In genomic region chr2:112637289-112637660, GRCh38 we compare ENCODE assay signal across 16 cellular contexts. TPM values are rescaled to one million over a fixed set of nuclear protein-coding genes. Genes with fewer than 3 reads are reported as not detected.
DNase-seq lines count a peak whose midpoint lies in the region; ATAC-seq, FAIRE-seq and TF ChIP-seq lines count a peak whose summit lies in the region.
"Had no signal": no experiment of that assay in that cellular context is flagged by ENCODE, and none has a peak within 500 bp of the region (broad histone marks: within the 10 kb centered on the region; RNA-seq: fewer than 3 reads in every experiment).

No MANE protein-coding gene starts in this region.

- H4K20me1 ChIP-seq in BLaER1 treated with 17β-estradiol and CSF1 and Interleukin-3, amounts not matched to agents 10 nM and 100 nM, result no peaks in the 10 kb centered on the region
- no peaks in the 10 kb centered on the region for H4K20me1 ChIP-seq in K562 (replicated peaks; ENCODE audit: control insufficient read depth, insufficient read depth, low read length)
- H4K20me1 ChIP-seq in HepG2 (ENCODE audit: insufficient read depth, low read length), result no peaks in the 10 kb centered on the region
- H4K20me1 ChIP-seq in hepatocyte (ENCODE audit: insufficient read depth, poor library complexity, severe bottlenecking), result no peaks in the 10 kb centered on the region

- H3K9me3 ChIP-seq in BLaER1 treated with 17β-estradiol and CSF1 and Interleukin-3, amounts not matched to agents 10 nM and 100 nM (replicated peaks in 1 of 11), result no peaks in the 10 kb centered on the region
- H3K9me3 ChIP-seq in K562 (replicated peaks; ENCODE audit: control insufficient read depth, insufficient read depth, low read depth, low read length) (no peaks in the 10 kb centered on the region), HepG2 (ENCODE audit: low read length) (no peaks in the 10 kb centered on the region), transverse colon (no peaks in the 10 kb centered on the region), hepatocyte (ENCODE audit: low read depth) (no peaks in the 10 kb centered on the region)
- H3K9me3 ChIP-seq: HAP-1 had no signal

- no peaks in the 10 kb centered on the region for H3K36me3 ChIP-seq in BLaER1 treated with 17β-estradiol and CSF1 and Interleukin-3, amounts not matched to agents 10 nM and 100 nM
- H3K36me3 ChIP-seq in K562 (ENCODE audit: control insufficient read depth, insufficient read depth, low read length), result no peaks in the 10 kb centered on the region
- no peaks in the 10 kb centered on the region for H3K36me3 ChIP-seq in HepG2 (replicated peaks in 1 of 2; ENCODE audit: control insufficient read depth in 1 of 2, insufficient read depth in 2 of 2, low read length in 2 of 2)
- no peaks in the 10 kb centered on the region for H3K36me3 ChIP-seq in transverse colon
- no peaks in the 10 kb centered on the region for H3K36me3 ChIP-seq in hepatocyte (replicated peaks; ENCODE audit: insufficient read depth, low read depth)
- H3K36me3 ChIP-seq: HAP-1 had no signal

- H2AFZ ChIP-seq in K562 (ENCODE audit: low read depth, low read length) (no peak overlapping the region), HepG2 (ENCODE audit: low read length) (no peak overlapping the region), hepatocyte (no peak overlapping the region)
- H2AFZ ChIP-seq: GM23248 had no signal

- CTCF ChIA-PET in K562 (lab: Yijun Ruan, JAX; ENCODE audit: low intra/inter-chr PET ratio), result no interaction called here
- CTCF ChIA-PET in HepG2 (lab: Yijun Ruan, JAX; ENCODE audit: low intra/inter-chr PET ratio, low total read pairs), result no interaction called here

- TF ChIP-seq EP300 in K562 (IDR thresholded peaks at IDR 0.05; ENCODE audit: low read length) (no peak), HepG2 (IDR thresholded peaks at IDR 0.05; ENCODE audit: low read depth in 2 of 2, low read length in 2 of 2) (no peak), HepG2 (CRISPR knock-in tag; IDR thresholded peaks at IDR 0.05; ENCODE audit: borderline replicate concordance) (no peak), transverse colon (IDR thresholded peaks at IDR 0.05; ENCODE audit: low read depth) (no peak)

- peak overlapping the region in 6 of 11 experiments; percentile 47 to 93 (median 82); a peak in 11 of 22 replicates for H3K4me2 ChIP-seq in BLaER1 treated with 17β-estradiol and CSF1 and Interleukin-3, amounts not matched to agents 10 nM and 100 nM
- no peak overlapping the region for H3K4me2 ChIP-seq in K562 (ENCODE audit: insufficient read depth, low read length)
- peak overlapping the region; percentile 41 for H3K4me2 ChIP-seq in HepG2 (ENCODE audit: low read depth, low read length)
- H3K4me2 ChIP-seq in hepatocyte, result no peak overlapping the region

- BruUV-seq in K562 (replicated peaks; lab: Mats Ljungman, UMichigan) (no TSS peak), HepG2 (replicated peaks; lab: Mats Ljungman, UMichigan) (no TSS peak)

- no peak overlapping the region for H3K9ac ChIP-seq in BLaER1 treated with 17β-estradiol and CSF1 and Interleukin-3, amounts not matched to agents 10 nM and 100 nM
- H3K9ac ChIP-seq in K562 (ENCODE audit: insufficient read depth in 1 of 2, low read depth in 2 of 2, low read length in 2 of 2) (no peak overlapping the region), HepG2 (ENCODE audit: insufficient read depth, low read depth, low read length) (no peak overlapping the region)
- H3K9ac ChIP-seq: GM23248 had no signal

- H3K79me2 ChIP-seq in K562 (ENCODE audit: control insufficient read depth, insufficient read depth, low read length) (no peaks in the 10 kb centered on the region), HepG2 (ENCODE audit: insufficient read depth, low read length) (no peaks in the 10 kb centered on the region), hepatocyte (no peaks in the 10 kb centered on the region)

- FAIRE-seq in K562 (lab: Jason Lieb, UNC) (no peak), HepG2 (lab: Jason Lieb, UNC) (no peak)
- FAIRE-seq: D721Med, G401.6 had no signal

- H3K27ac ChIP-seq in BLaER1 treated with 17β-estradiol and CSF1 and Interleukin-3, amounts not matched to agents 10 nM and 100 nM, result peak overlapping the region in 3 of 11 experiments; percentile 41 to 56 (median 45); a peak in 3 of 22 replicates
- H3K27ac ChIP-seq in K562 (ENCODE audit: extremely low read depth, low read depth, low read length), result no peak overlapping the region
- no peak overlapping the region for H3K27ac ChIP-seq in HepG2 (ENCODE audit: extremely low read length, insufficient read depth, low read length)
- no peak overlapping the region for H3K27ac ChIP-seq in transverse colon
- H3K27ac ChIP-seq in hepatocyte, result no peak overlapping the region
- H3K27ac ChIP-seq: GM23248, HL-60 had no signal

- POLR2A ChIA-PET in K562 (lab: Yijun Ruan, JAX), result interaction anchor here (1.0 kb wide), 1 partner anchor 8 kb away, joined by 7 read pairs; the partner anchor contains the start of gene SLC20A1
- POLR2A ChIA-PET in HepG2 (lab: Yijun Ruan, JAX), result interaction anchor here (1.9 to 8.5 kb wide), 2 partner anchors 8 to 90 kb away, joined by 5 to 94 read pairs; partner anchors contain the start of gene SLC20A1

- in situ Hi-C loops in K562 (cut with MboI), result no loop called here
- in situ Hi-C loops in HepG2 (cut with HindIII; ENCODE audit: extremely low pct_ligation_motif_present, low pct_unique_long_range_greater_than_20kb), result no loop called here
- in situ Hi-C loops in transverse colon (cut with MboI; ENCODE audit: low pct_ligation_motif_present in 1 of 4, low pct_unique_long_range_greater_than_20kb in 1 of 4, low sequenced_read_pairs in 3 of 4), result no loop called here

- no peak for ATAC-seq in K562
- no peak for ATAC-seq in HepG2

- no peak overlapping the region for H3K4me3 ChIP-seq in BLaER1 treated with 17β-estradiol and CSF1 and Interleukin-3, amounts not matched to agents 10 nM and 100 nM
- H3K4me3 ChIP-seq in K562, result no peak overlapping the region
- H3K4me3 ChIP-seq in HepG2 (replicated peaks in 1 of 3; ENCODE audit: insufficient read depth in 1 of 3, low read depth in 2 of 3, low read length in 3 of 3), result no peak overlapping the region
- no peak overlapping the region for H3K4me3 ChIP-seq in transverse colon
- no peak overlapping the region for H3K4me3 ChIP-seq in hepatocyte
- H3K4me3 ChIP-seq: GM23248, HAP-1 had no signal

- DNase-seq in K562 (ENCODE audit: extremely low read depth in 1 of 4, low spot score in 3 of 4) (no peak), HepG2 (ENCODE audit: low spot score) (no peak), transverse colon (peak; percentile 1), NCI-H524 treated with DMSO at 0.1 percent for 48 hours (lab: John Stamatoyannopoulos, UW) (no peak), hepatocyte (ENCODE audit: low spot score) (no peak), AML-193 (lab: John Stamatoyannopoulos, UW) (no peak)
- DNase-seq: 8988T; C1 segment of cervical spinal cord; CD4-positive, CD25-positive, alpha-beta regulatory T cell; COR-L47; GM23248 had no signal

- peaks cover 8 to 99% (median 71%) of the 10 kb centered on the region in 10 experiments for H3K4me1 ChIP-seq in BLaER1 treated with 17β-estradiol and CSF1 and Interleukin-3, amounts not matched to agents 10 nM and 100 nM
- H3K4me1 ChIP-seq in K562 (replicated peaks in 1 of 2; ENCODE audit: control insufficient read depth in 2 of 2, insufficient read depth in 2 of 2, low read length in 2 of 2) (peaks cover 8 to 24% of the 10 kb centered on the region in 2 experiments; a peak in 4 of 5 replicates), HepG2 (ENCODE audit: insufficient read depth, low read length) (peaks cover 75% of the 10 kb centered on the region), transverse colon (peaks cover 0 to 36% (median 2%) of the 10 kb centered on the region in 4 donors), hepatocyte (ENCODE audit: insufficient read depth) (no peaks in the 10 kb centered on the region)
- H3K4me1 ChIP-seq: HAP-1 had no signal

- 66% methylated on average over 4 of the region's 4 CpGs for WGBS in K562 (ENCODE audit: insufficient coverage, low coverage, missing lambda C conversion rate)
- 36% methylated on average over 4 of the region's 4 CpGs for WGBS in HepG2 (ENCODE audit: low lambda C conversion rate)
- 56 to 70% methylated on average over 4 of the region's 4 CpGs for WGBS in transverse colon (ENCODE audit: low coverage in 1 of 2), 2 donors
- 77% methylated on average over 4 of the region's 4 CpGs for WGBS in hepatocyte (ENCODE audit: low lambda C conversion rate, missing lambda C conversion rate)

- no peaks in the 10 kb centered on the region for H3K9me2 ChIP-seq in hepatocyte (replicated peaks; ENCODE audit: insufficient read depth)

- TF ChIP-seq CTCF in K562 (IDR thresholded peaks at IDR 0.05 in 2 of 3, conservative IDR thresholded peaks at IDR 0.05 in 1 of 3; ENCODE audit: insufficient read depth in 2 of 3, low read depth in 1 of 3, low read length in 3 of 3) (no peak), HepG2 (CRISPR knock-in tag; IDR thresholded peaks at IDR 0.05) (no peak), transverse colon (IDR thresholded peaks at IDR 0.05) (no peak), hepatocyte (IDR thresholded peaks at IDR 0.05; ENCODE audit: poor library complexity) (no peak)

- no peak for TF ChIP-seq RAD21 in K562 (CRISPR knock-in tag; conservative IDR thresholded peaks at IDR 0.05 in 1 of 2, IDR thresholded peaks at IDR 0.05 in 1 of 2)
- no peak for TF ChIP-seq RAD21 in HepG2 (CRISPR knock-in tag; IDR thresholded peaks at IDR 0.05)

- intact Hi-C loops in K562 (cut with micrococcal nuclease) (no loop called here), HepG2 (cut with micrococcal nuclease; ENCODE audit: unreplicated experiment) (no loop called here), transverse colon (cut with DNase I; ENCODE audit: low total_unique reads) (no loop called here)

- no peaks in the 10 kb centered on the region for H3K9me1 ChIP-seq in K562 (ENCODE audit: control insufficient read depth, insufficient read depth, low read length)

- no peaks in the 10 kb centered on the region for H3K27me3 ChIP-seq in BLaER1 treated with 17β-estradiol and CSF1 and Interleukin-3, amounts not matched to agents 10 nM and 100 nM
- no peaks in the 10 kb centered on the region for H3K27me3 ChIP-seq in K562 (ENCODE audit: control insufficient read depth in 2 of 2, insufficient read depth in 2 of 2, low read length in 2 of 2)
- peaks cover 3 to 33% of the 10 kb centered on the region in 2 experiments; a peak in 4 of 5 replicates for H3K27me3 ChIP-seq in HepG2 (ENCODE audit: control insufficient read depth in 1 of 2, insufficient read depth in 2 of 2, low read length in 2 of 2)
- no peaks in the 10 kb centered on the region for H3K27me3 ChIP-seq in transverse colon
- H3K27me3 ChIP-seq in hepatocyte, result no peaks in the 10 kb centered on the region

- TF ChIP-seq POLR2A in K562 (conservative IDR thresholded peaks at IDR 0.05) (no peak), HepG2 (IDR thresholded peaks at IDR 0.05; ENCODE audit: insufficient read depth in 1 of 2, low read depth in 2 of 2, low read length in 2 of 2) (no peak), transverse colon (IDR thresholded peaks at IDR 0.05) (no peak)

RNA-seq across cellular contexts. Expression of gene SLC20A1, which starts 8.5 kb away (rescaled TPM):
- total RNA-seq in K562 (2011; cell fraction: chromatin; rRNA removed; ENCODE audit: low replicate concordance), result 495 and 804 TPM in 2 replicates
- total RNA-seq in K562 (2011; cell fraction: nucleolus; rRNA removed), result 263 and 289 TPM in 2 replicates
- total RNA-seq in K562 (2011; cell fraction: nucleoplasm; rRNA removed), result 478 and 674 TPM in 2 replicates
- 64.7 and 66.0 TPM in 2 replicates for total RNA-seq in K562 (2014; rRNA removed)
- 95.1 and 111 TPM in 2 replicates for total RNA-seq in K562 (2014; rRNA removed; fragmentation: Illumina TruSeq; extraction: Trizol)
- total RNA-seq in K562 (2015; rRNA removed; fragmentation: Illumina TruSeq; extraction: Trizol), result 66.8 and 68.9 TPM in 2 replicates
- total RNA-seq in K562 (2021), result 123 and 136 TPM in 2 replicates
- 101 and 150 TPM in 2 replicates for polyA plus RNA-seq in K562 (2011; rRNA removed)
- 105 and 114 TPM in 2 replicates for polyA plus RNA-seq in K562 (2011; cell fraction: cytosol; rRNA removed)
- 166 and 277 TPM in 2 replicates for polyA plus RNA-seq in K562 (2011; cell fraction: nucleus; rRNA removed)
- polyA plus RNA-seq in K562 (2012), result 55.6 and 102 TPM in 2 replicates
- 85.8 and 87.8 TPM in 2 replicates for polyA plus RNA-seq in K562 (2014; fragmentation: Illumina TruSeq; extraction: Trizol)
- polyA plus RNA-seq in K562 (2014; fragmentation: Nextera tagmentation; extraction: Ambion mirVana), result 10 to 100 TPM; 53.8 to 56.1 TPM
- 74.7 and 77.3 TPM in 2 replicates for polyA plus RNA-seq in K562 (2014; rRNA removed)
- 151 and 243 TPM in 2 replicates for polyA minus RNA-seq in K562 (2011; rRNA and poly(A)+ RNA removed)
- polyA minus RNA-seq in K562 (2011; cell fraction: cytosol; rRNA and poly(A)+ RNA removed), result 79.2 and 124 TPM in 2 replicates
- polyA minus RNA-seq in K562 (2011; cell fraction: nucleus; rRNA and poly(A)+ RNA removed), result 120 and 135 TPM in 2 replicates
- 60.1 and 85.9 TPM in 2 replicates for total RNA-seq in HepG2 (2016; rRNA removed; fragmentation: Illumina TruSeq; extraction: Trizol)
- 12.7 and 13.6 TPM in 2 replicates for total RNA-seq in HepG2 (2016; cell fraction: cytosol; rRNA removed; fragmentation: Illumina TruSeq; extraction: Trizol; ENCODE audit: low read depth)
- 58.0 and 89.3 TPM in 2 replicates for total RNA-seq in HepG2 (2016; cell fraction: insoluble cytoplasmic fraction; rRNA removed; fragmentation: Illumina TruSeq; extraction: Trizol)
- total RNA-seq in HepG2 (2016; cell fraction: membrane; rRNA removed; fragmentation: Illumina TruSeq; extraction: Trizol), result 41.9 and 44.0 TPM in 2 replicates
- total RNA-seq in HepG2 (2016; cell fraction: nucleus; rRNA removed; fragmentation: Illumina TruSeq; extraction: Trizol), result 130 and 144 TPM in 2 replicates
- polyA plus RNA-seq in HepG2 (2011; rRNA removed), result 54.0 and 70.6 TPM in 2 replicates
- 47.5 and 83.7 TPM in 2 replicates for polyA plus RNA-seq in HepG2 (2011; cell fraction: cytosol; rRNA removed)
- 80.6 and 124 TPM in 2 replicates for polyA plus RNA-seq in HepG2 (2011; cell fraction: nucleus; rRNA removed)
- polyA plus RNA-seq in HepG2 (2012), result 121 and 142 TPM in 2 replicates
- polyA plus RNA-seq in HepG2 (2016; cell fraction: cytosol; fragmentation: Illumina TruSeq; extraction: Trizol; ENCODE audit: low read depth), result 7.3 and 8.2 TPM in 2 replicates
- polyA plus RNA-seq in HepG2 (2016; cell fraction: insoluble cytoplasmic fraction; fragmentation: Illumina TruSeq; extraction: Trizol; ENCODE audit: low read depth), result 42.8 and 44.4 TPM in 2 replicates
- polyA plus RNA-seq in HepG2 (2016; cell fraction: membrane; fragmentation: Illumina TruSeq; extraction: Trizol; ENCODE audit: low read depth), result 21.0 and 21.5 TPM in 2 replicates
- polyA plus RNA-seq in HepG2 (2016; cell fraction: nucleus; fragmentation: Illumina TruSeq; extraction: Trizol; ENCODE audit: insufficient read depth, low read depth), result 155 and 157 TPM in 2 replicates
- 36.0 and 75.9 TPM in 2 replicates for polyA minus RNA-seq in HepG2 (2011; rRNA and poly(A)+ RNA removed; ENCODE audit: low replicate concordance)
- 63.7 and 90.7 TPM in 2 replicates for polyA minus RNA-seq in HepG2 (2011; cell fraction: cytosol; rRNA and poly(A)+ RNA removed)
- 154 and 209 TPM in 2 replicates for polyA minus RNA-seq in HepG2 (2011; cell fraction: nucleus; rRNA and poly(A)+ RNA removed)
- 100 to 1,000 TPM in 3 of 4 donors, 1 to 10 TPM in 1; 9.4 to 173 (median 148) TPM for total RNA-seq in transverse colon
- total RNA-seq in hepatocyte, result 106 and 135 TPM in 2 replicates
- polyA plus RNA-seq in hepatocyte, result 63.6 and 66.7 TPM in 2 replicates

RNA-seq across cellular contexts. Expression of gene CHCHD5, which starts 52.9 kb away (rescaled TPM):
- total RNA-seq in K562 (2011; cell fraction: chromatin; rRNA removed; ENCODE audit: low replicate concordance), result 7.9 and 16.5 TPM in 2 replicates
- 11.1 and 12.7 TPM in 2 replicates for total RNA-seq in K562 (2011; cell fraction: nucleolus; rRNA removed)
- total RNA-seq in K562 (2011; cell fraction: nucleoplasm; rRNA removed), result 13.7 and 16.6 TPM in 2 replicates
- total RNA-seq in K562 (2014; rRNA removed) (33.4 and 61.2 TPM in 2 replicates), K562 (2014; rRNA removed; fragmentation: Illumina TruSeq; extraction: Trizol) (5.7 and 7.4 TPM in 2 replicates), K562 (2015; rRNA removed; fragmentation: Illumina TruSeq; extraction: Trizol) (25.8 and 29.4 TPM in 2 replicates), K562 (2021) (42.9 and 55.3 TPM in 2 replicates), HepG2 (2016; rRNA removed; fragmentation: Illumina TruSeq; extraction: Trizol) (22.8 and 23.9 TPM in 2 replicates), transverse colon (10 to 100 TPM; 11.1 to 23.0 (median 17.1) TPM), hepatocyte (19.1 and 25.0 TPM in 2 replicates)
- polyA plus RNA-seq in K562 (2011; rRNA removed) (16.4 and 21.9 TPM in 2 replicates), K562 (2014; fragmentation: Illumina TruSeq; extraction: Trizol) (21.0 and 45.8 TPM in 2 replicates), K562 (2014; fragmentation: Nextera tagmentation; extraction: Ambion mirVana) (10 to 100 TPM; 56.0 to 79.3 TPM), K562 (2014; rRNA removed) (42.4 and 61.3 TPM in 2 replicates), HepG2 (2011; rRNA removed) (19.0 and 22.7 TPM in 2 replicates), hepatocyte (67.3 and 73.5 TPM in 2 replicates)
- polyA plus RNA-seq in K562 (2011; cell fraction: cytosol; rRNA removed), result 36.1 and 82.6 TPM in 2 replicates
- 16.0 and 28.0 TPM in 2 replicates for polyA plus RNA-seq in K562 (2011; cell fraction: nucleus; rRNA removed)
- 66.1 and 68.6 TPM in 2 replicates for polyA plus RNA-seq in K562 (2012)
- polyA minus RNA-seq in K562 (2011; rRNA and poly(A)+ RNA removed), result 2.9 and 3.0 TPM in 2 replicates
- polyA minus RNA-seq in K562 (2011; cell fraction: cytosol; rRNA and poly(A)+ RNA removed), result 8.4 and 11.6 TPM in 2 replicates
- 3.5 and 6.0 TPM in 2 replicates for polyA minus RNA-seq in K562 (2011; cell fraction: nucleus; rRNA and poly(A)+ RNA removed)
- total RNA-seq in HepG2 (2016; cell fraction: cytosol; rRNA removed; fragmentation: Illumina TruSeq; extraction: Trizol; ENCODE audit: low read depth), result 27.4 and 35.9 TPM in 2 replicates
- total RNA-seq in HepG2 (2016; cell fraction: insoluble cytoplasmic fraction; rRNA removed; fragmentation: Illumina TruSeq; extraction: Trizol), result 21.3 and 24.7 TPM in 2 replicates
- total RNA-seq in HepG2 (2016; cell fraction: membrane; rRNA removed; fragmentation: Illumina TruSeq; extraction: Trizol), result 27.3 and 31.8 TPM in 2 replicates
- 13.0 and 14.1 TPM in 2 replicates for total RNA-seq in HepG2 (2016; cell fraction: nucleus; rRNA removed; fragmentation: Illumina TruSeq; extraction: Trizol)
- 20.8 and 43.9 TPM in 2 replicates for polyA plus RNA-seq in HepG2 (2011; cell fraction: cytosol; rRNA removed)
- polyA plus RNA-seq in HepG2 (2011; cell fraction: nucleus; rRNA removed), result 36.4 and 41.5 TPM in 2 replicates
- 27.5 and 32.7 TPM in 2 replicates for polyA plus RNA-seq in HepG2 (2012)
- polyA plus RNA-seq in HepG2 (2016; cell fraction: cytosol; fragmentation: Illumina TruSeq; extraction: Trizol; ENCODE audit: low read depth), result 44.4 and 53.5 TPM in 2 replicates
- polyA plus RNA-seq in HepG2 (2016; cell fraction: insoluble cytoplasmic fraction; fragmentation: Illumina TruSeq; extraction: Trizol; ENCODE audit: low read depth), result 36.8 and 37.7 TPM in 2 replicates
- polyA plus RNA-seq in HepG2 (2016; cell fraction: membrane; fragmentation: Illumina TruSeq; extraction: Trizol; ENCODE audit: low read depth), result 42.6 and 49.8 TPM in 2 replicates
- polyA plus RNA-seq in HepG2 (2016; cell fraction: nucleus; fragmentation: Illumina TruSeq; extraction: Trizol; ENCODE audit: insufficient read depth, low read depth), result 30.3 TPM in 2 replicates
- polyA minus RNA-seq in HepG2 (2011; rRNA and poly(A)+ RNA removed; ENCODE audit: low replicate concordance), result 8.7 and 43.9 TPM in 2 replicates
- 12.2 and 12.4 TPM in 2 replicates for polyA minus RNA-seq in HepG2 (2011; cell fraction: cytosol; rRNA and poly(A)+ RNA removed)
- polyA minus RNA-seq in HepG2 (2011; cell fraction: nucleus; rRNA and poly(A)+ RNA removed), result 10.4 and 12.4 TPM in 2 replicates

Comparison
In these comparisons a context has a peak if more than half of its experiments do, and no peak if none do; other contexts are left out.
1. H3K4me2 ChIP-seq: peak in BLaER1 treated with 17β-estradiol and CSF1 and Interleukin-3, amounts not matched to agents 10 nM and 100 nM (6 of 11) and HepG2 (single experiment); none in K562 (single experiment) and hepatocyte (single experiment).